In genomic region chr11:124622531-124623451, GRCh38 we compare ENCODE assay signal across 8 cellular contexts. TPM values are rescaled to one million over a fixed set of nuclear protein-coding genes. Genes with fewer than 3 reads are reported as not detected.
DNase-seq lines count a peak whose midpoint lies in the region; ATAC-seq, FAIRE-seq and TF ChIP-seq lines count a peak whose summit lies in the region.

Gene TBRG1, plus strand, starts transcription at chr11:124622864. Its CDS starts 220 bp downstream, at chr11:124623084.

- H3K4me3 ChIP-seq in adrenal gland (peak within 1 kb of the TSS; percentile 19 to 97 (median 90)), heart left ventricle (peak within 1 kb of the TSS; percentile 58 to 98 (median 88))

- peak within 1 kb of the TSS; percentile 97 for H3K27ac Mint-ChIP-seq in type B pancreatic cell

- H3K27me3 ChIP-seq in adrenal gland (no peaks in the 10 kb centered on the region), heart left ventricle (no peaks in the 10 kb centered on the region)

- H3K36me3 ChIP-seq in adrenal gland (replicated peaks in 1 of 2) = peaks cover 0 to 34% of the 10 kb centered on the region in 2 donors
- H3K36me3 ChIP-seq in heart left ventricle = peaks cover 0 to 33% (median 26%) of the 10 kb centered on the region in 9 donors

- peak within 1 kb of the TSS; percentile 97 to 98 (median 98) for H3K27ac ChIP-seq in adrenal gland
- peak within 1 kb of the TSS; percentile 73 to 96 (median 91) for H3K27ac ChIP-seq in heart left ventricle

- TF ChIP-seq CTCF in adrenal gland (IDR thresholded peaks at IDR 0.05) = no peak
- no peak for TF ChIP-seq CTCF in heart left ventricle (IDR thresholded peaks at IDR 0.05)
- TF ChIP-seq CTCF in type B pancreatic cell (conservative IDR thresholded peaks at IDR 0.05) = no peak

- TF ChIP-seq POLR2A in GM12892 (IDR thresholded peaks at IDR 0.05; ENCODE audit: low read depth, low read length) (peak; percentile 98), adrenal gland (IDR thresholded peaks at IDR 0.05) (peak; percentile 73 to 89), heart left ventricle (IDR thresholded peaks at IDR 0.05) (peak; percentile 72 to 93)

- intact Hi-C loops in adrenal gland (cut with DNase I) = no loop called here
- intact Hi-C loops in heart left ventricle (cut with DNase I) = loop anchor here in 1 of 10 donors (10.0 kb wide), 1 partner anchor 492 kb away; the partner anchor contains the start of gene TMEM218
- intact Hi-C loops in posterior cingulate gyrus (cut with DNase I) = no loop called here

- peaks cover 12% of the 10 kb centered on the region for H3K27me3 Mint-ChIP-seq in type B pancreatic cell

- H3K4me1 ChIP-seq in adrenal gland (replicated peaks in 1 of 2) = peaks cover 5 to 31% of the 10 kb centered on the region in 2 donors
- H3K4me1 ChIP-seq in heart left ventricle = peaks cover 4 to 32% (median 20%) of the 10 kb centered on the region in 12 donors

- H3K36me3 Mint-ChIP-seq in type B pancreatic cell = peaks cover 12% of the 10 kb centered on the region

- H3K9me3 ChIP-seq in adrenal gland (replicated peaks in 1 of 3) (no peaks in the 10 kb centered on the region), heart left ventricle (no peaks in the 10 kb centered on the region)

- FAIRE-seq in GM12892 (lab: Jason Lieb, UNC) = peak; percentile 96

- peak within 1 kb of the TSS; percentile 97 for H3K4me3 Mint-ChIP-seq in type B pancreatic cell

- peak; percentile 79 for DNase-seq in GM12892 (ENCODE audit: insufficient read length)
- DNase-seq in NCI-H146 (lab: John Stamatoyannopoulos, UW) = peak; percentile 92
- peak; percentile 73 to 86 (median 79) for DNase-seq in T-helper 1 cell
- DNase-seq in adrenal gland = peak; percentile 83 to 94 (median 90)
- peak; percentile 91 to 93 (median 92) for DNase-seq in heart left ventricle
- DNase-seq in posterior cingulate gyrus = peak; percentile 82 to 99 (median 92)
- DNase-seq in type B pancreatic cell (ENCODE audit: extremely low spot score, unreplicated experiment) = peak; percentile 87

- peak; percentile 99 for ATAC-seq in HG02840 (IDR thresholded peaks at IDR 0.05; ENCODE audit: low FRiP score, unreplicated experiment)
- ATAC-seq in heart left ventricle = peak; percentile 98 to 100 (median 99)

- peaks cover 7% of the 10 kb centered on the region for H3K4me1 Mint-ChIP-seq in type B pancreatic cell (ENCODE audit: unreplicated experiment)

- no peaks in the 10 kb centered on the region for H3K9me3 Mint-ChIP-seq in type B pancreatic cell

- WGBS in adrenal gland, 4 donors = 0 to 1% (median 0%) methylated on average over 18 to 57 of the region's 57 CpGs
- WGBS in heart left ventricle, 4 donors = 0 to 1% (median 0%) methylated on average over 36 to 57 of the region's 57 CpGs

RNA-seq across cellular contexts. Expression of gene TBRG1, which starts in this region (rescaled TPM):
- polyA plus RNA-seq in GM12892 (2012; ENCODE audit: missing spikeins) = 18.5 TPM
- total RNA-seq in adrenal gland (10 to 100 TPM; 22.3 to 41.4 (median 34.6) TPM), heart left ventricle (10 to 100 TPM; 13.9 to 24.9 (median 19.8) TPM), type B pancreatic cell (ENCODE audit: low replicate concordance) (29.4 and 41.1 TPM in 2 replicates)
- polyA plus RNA-seq in adrenal gland (10 to 100 TPM; 38.4 to 66.7 (median 52.1) TPM), heart left ventricle (10 to 100 TPM; 12.0 to 27.2 TPM)

Comparison
In these comparisons a context has a peak if more than half of its experiments do, and no peak if none do; other contexts are left out.
1. Peak in every context shown above with its lines: DNase-seq, ATAC-seq, H3K4me3 ChIP-seq and H3K27ac ChIP-seq.